In the genomic region with DNA sequence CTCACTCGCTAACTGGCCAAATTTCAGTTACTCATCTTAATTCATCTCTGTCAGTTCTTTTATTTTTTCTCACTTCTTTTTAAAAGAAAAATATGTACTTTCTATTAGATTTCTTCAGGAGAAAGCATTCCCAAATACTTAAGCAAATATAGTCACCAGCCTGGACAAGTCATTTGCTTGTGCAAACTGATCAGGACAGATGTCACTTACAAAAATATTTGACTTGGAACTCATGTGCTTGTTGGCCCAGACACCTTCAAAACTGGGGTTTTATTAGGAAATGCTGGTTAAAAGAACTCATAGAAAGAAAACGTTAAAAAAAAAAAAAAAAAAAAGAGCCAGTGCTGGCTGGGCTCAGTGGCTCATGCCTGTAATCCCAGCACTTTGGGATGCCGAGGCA, we compare ENCODE assay signal across 2 cellular contexts.
TF ChIP-seq lines count a peak whose summit lies in the region.

No MANE protein-coding gene starts in this region.

TF ChIP-seq in liver, 16 proteins besides CTCF, POLR2A, EP300 and RAD21:
- no peak for TF ChIP-seq TAF1 (conservative IDR thresholded peaks at IDR 0.05)
- TF ChIP-seq FOXA1 (IDR thresholded peaks at IDR 0.05) = no peak
- TF ChIP-seq HNF4A (conservative IDR thresholded peaks at IDR 0.05) = peak; percentile 45 to 56
- TF ChIP-seq HNF4G (IDR thresholded peaks at IDR 0.05) = no peak
- TF ChIP-seq YY1 (IDR thresholded peaks at IDR 0.05) = peak; percentile 14
- TF ChIP-seq RXRA (IDR thresholded peaks at IDR 0.05) = peak in 1 of 2 donors; percentile 32
- peak in 1 of 2 donors; percentile 44 for TF ChIP-seq JUND (IDR thresholded peaks at IDR 0.05)

TF ChIP-seq in HepG2, 621 proteins besides CTCF, POLR2A, EP300 and RAD21:
- TF ChIP-seq ARHGAP35 (CRISPR knock-in tag; IDR thresholded peaks at IDR 0.05; ENCODE audit: borderline replicate concordance) = no peak
- TF ChIP-seq ELF3 (CRISPR knock-in tag; IDR thresholded peaks at IDR 0.05) = no peak
- no peak for TF ChIP-seq BHLHE40 (IDR thresholded peaks at IDR 0.05; ENCODE audit: low read length)
- no peak for TF ChIP-seq PCBP1 (IDR thresholded peaks at IDR 0.05; ENCODE audit: borderline replicate concordance, low read depth, low read length)
- TF ChIP-seq SMAD9 (CRISPR knock-in tag; IDR thresholded peaks at IDR 0.05) = no peak
- no peak for TF ChIP-seq ZNF891 (CRISPR knock-in tag; IDR thresholded peaks at IDR 0.05)
- no peak for TF ChIP-seq MTF1 (CRISPR knock-in tag; IDR thresholded peaks at IDR 0.05)
- no peak for TF ChIP-seq XBP1 (CRISPR knock-in tag; IDR thresholded peaks at IDR 0.05)
- TF ChIP-seq, protein P1, sequence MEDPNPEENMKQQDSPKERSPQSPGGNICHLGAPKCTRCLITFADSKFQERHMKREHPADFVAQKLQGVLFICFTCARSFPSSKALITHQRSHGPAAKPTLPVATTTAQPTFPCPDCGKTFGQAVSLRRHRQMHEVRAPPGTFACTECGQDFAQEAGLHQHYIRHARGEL (CRISPR knock-in tag; IDR thresholded peaks at IDR 0.05) = no peak
- TF ChIP-seq SP2 (CRISPR knock-in tag; IDR thresholded peaks at IDR 0.05) = no peak
- no peak for TF ChIP-seq POLR2AphosphoS2 (IDR thresholded peaks at IDR 0.05; ENCODE audit: low read depth, low read length)
- no peak for TF ChIP-seq HIVEP1 (CRISPR knock-in tag; IDR thresholded peaks at IDR 0.05)
- no peak for TF ChIP-seq RELA (CRISPR knock-in tag; IDR thresholded peaks at IDR 0.05)
- TF ChIP-seq FOXA1 (IDR thresholded peaks at IDR 0.05) = no peak
- no peak for TF ChIP-seq FOXA1 (CRISPR knock-in tag; IDR thresholded peaks at IDR 0.05)
- no peak for TF ChIP-seq SMAD1 (CRISPR knock-in tag; IDR thresholded peaks at IDR 0.05; ENCODE audit: borderline replicate concordance, low read depth)
- no peak for TF ChIP-seq ZFP36L1 (CRISPR knock-in tag; IDR thresholded peaks at IDR 0.05)
- TF ChIP-seq ZNF773 (CRISPR knock-in tag; IDR thresholded peaks at IDR 0.05; ENCODE audit: borderline replicate concordance) = no peak
